Comparison of ENCODE assay signal across 14 cellular contexts in the genomic region with DNA sequence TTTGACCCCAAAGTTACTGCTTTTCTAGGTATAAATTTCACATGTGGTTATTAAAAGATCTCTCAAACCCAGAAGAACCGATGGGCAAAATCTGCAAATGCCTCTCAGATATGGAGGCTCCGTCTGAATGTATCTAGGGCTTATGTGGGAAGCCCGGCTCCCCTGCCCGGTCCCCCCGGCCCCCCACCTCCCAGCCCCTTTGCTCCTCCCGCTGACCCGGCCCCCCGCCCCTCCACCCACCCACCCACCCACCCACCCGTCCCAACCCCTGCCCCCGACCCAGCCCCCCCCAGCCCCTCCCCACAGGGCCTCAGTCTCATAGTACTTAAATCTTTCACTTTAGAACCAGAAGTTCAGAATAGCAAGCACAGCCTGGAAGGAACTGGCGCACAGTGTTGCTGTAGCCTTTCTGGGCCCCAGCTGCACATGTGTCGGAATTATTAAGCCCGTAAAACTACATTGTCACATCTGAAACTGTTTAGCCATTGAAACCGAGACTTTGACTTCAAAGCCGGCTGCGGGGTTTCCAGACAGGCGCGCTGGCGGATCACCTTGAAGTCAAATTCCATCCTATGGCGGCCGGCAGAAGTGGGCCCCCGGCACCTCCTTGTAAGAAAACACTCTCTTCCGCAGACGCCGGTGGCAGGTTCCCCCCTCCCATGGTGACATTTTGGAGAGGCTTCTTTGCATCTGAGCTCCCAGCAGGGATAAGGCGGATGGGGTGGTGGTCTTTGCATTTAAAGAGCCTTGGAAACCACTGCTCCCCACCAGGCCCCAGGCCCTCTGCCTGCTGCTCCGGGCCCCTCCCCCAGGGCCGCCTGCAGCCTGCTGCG. TPM values are rescaled to one million over a fixed set of nuclear protein-coding genes. Genes with fewer than 3 reads are reported as not detected.
DNase-seq lines count a peak whose midpoint lies in the region; ATAC-seq and TF ChIP-seq lines count a peak whose summit lies in the region.
"Had no signal": no experiment of that assay in that cellular context is flagged by ENCODE, and none has a peak within 500 bp of the region (broad histone marks: within the 10 kb centered on the region; RNA-seq: fewer than 3 reads in every experiment).

No MANE protein-coding gene starts in this region.

- no peak overlapping the region for H4K8ac ChIP-seq in H9 (replicated peaks; ENCODE audit: insufficient read length, low read depth, low read length)

- DNase-seq in BJ (ENCODE audit: low read depth), result peak; percentile 10
- DNase-seq in H9, result peak; percentile 72
- DNase-seq in adipocyte (ENCODE audit: low read depth), result peak; percentile 40
- DNase-seq in lower lobe of right lung, result peak; percentile 45
- DNase-seq in SKM-1 (lab: John Stamatoyannopoulos, UW; ENCODE audit: unreplicated experiment), result no peak
- no peak for DNase-seq in activated T-helper 2 cell treated with anti-CD3 and anti-CD28 coated beads, Interferon-gamma antibody, Interleukin-2, Interleukin-4, amounts not matched to agents 10 μg/mL and 5 μg/mL and 100 μg/mL, durations not matched to agents 14 hours and 24 hours and 36 hours (ENCODE audit: low spot score)
- DNase-seq in NCI-H2081 (lab: John Stamatoyannopoulos, UW), result no peak
- no peak for DNase-seq in PC-3
- DNase-seq: activated CD8-positive, alpha-beta memory T cell treated with anti-CD3 and anti-CD28 coated beads, Interleukin-2, amount 10 ng/mL, durations not matched to agents 7 days and 5 days; activated naive CD4-positive, alpha-beta T cell treated with anti-CD3 and anti-CD28 coated beads for 36 hours; esophagus squamous epithelium had no signal

- H3K36me3 ChIP-seq in BJ (ENCODE audit: control insufficient read depth, insufficient read depth, low read length) (no peaks in the 10 kb centered on the region), adipocyte (ENCODE audit: control insufficient read depth, insufficient read depth, low read length, severe bottlenecking) (no peaks in the 10 kb centered on the region), lower lobe of right lung (no peaks in the 10 kb centered on the region), PC-3 (ENCODE audit: low read depth, low read length) (no peaks in the 10 kb centered on the region)
- H3K36me3 ChIP-seq: esophagus squamous epithelium had no signal

- no peak overlapping the region for H3K4ac ChIP-seq in H9 (ENCODE audit: low read depth, low read length)

- intact Hi-C loops in lower lobe of right lung (cut with DNase I), result no loop called here
- intact Hi-C loops in activated T-helper 2 cell treated with anti-CD3 and anti-CD28 coated beads, Interferon-gamma antibody, Interleukin-2, Interleukin-4, amounts not matched to agents 10 μg/mL and 5 μg/mL and 100 μg/mL, durations not matched to agents 14 hours and 24 hours and 36 hours (cut with micrococcal nuclease), result no loop called here
- intact Hi-C loops in PC-3 (cut with micrococcal nuclease), result no loop called here

- H2BK15ac ChIP-seq in H9 (ENCODE audit: low read depth, low read length), result no peak overlapping the region

- no peak overlapping the region for H2BK20ac ChIP-seq in H9 (ENCODE audit: low read depth, low read length, poor library complexity, severe bottlenecking)

- H3K79me2 ChIP-seq in H9 (ENCODE audit: insufficient read depth, low read length), result no peaks in the 10 kb centered on the region
- no peaks in the 10 kb centered on the region for H3K79me2 ChIP-seq in PC-3 (ENCODE audit: low read length)

- no peak overlapping the region for H3K56ac ChIP-seq in H9 (ENCODE audit: insufficient read length, low read depth, low read length)

- H3T11ph ChIP-seq in H9 (ENCODE audit: low read length), result no peak overlapping the region

- H3K27ac Mint-ChIP-seq in H9, result peak overlapping the region in 1 of 3 experiments; percentile 67; a peak in 1 of 7 replicates
- no peak overlapping the region for H3K27ac Mint-ChIP-seq in activated T-helper 2 cell treated with anti-CD3 and anti-CD28 coated beads, Interferon-gamma antibody, Interleukin-2, Interleukin-4, amounts not matched to agents 10 μg/mL and 5 μg/mL and 100 μg/mL, durations not matched to agents 14 hours and 24 hours and 36 hours
- H3K27ac Mint-ChIP-seq: activated CD8-positive, alpha-beta memory T cell treated with anti-CD3 and anti-CD28 coated beads, Interleukin-2, amount 10 ng/mL, durations not matched to agents 7 days and 5 days; activated naive CD4-positive, alpha-beta T cell treated with anti-CD3 and anti-CD28 coated beads for 36 hours had no signal

- no peak overlapping the region for H4K5ac ChIP-seq in H9 (ENCODE audit: insufficient read length, low read depth, low read length)

- H3K9me3 Mint-ChIP-seq in H9, result no peaks in the 10 kb centered on the region; a peak in 1 of 5 replicates
- no peaks in the 10 kb centered on the region for H3K9me3 Mint-ChIP-seq in activated T-helper 2 cell treated with anti-CD3 and anti-CD28 coated beads, Interferon-gamma antibody, Interleukin-2, Interleukin-4, amounts not matched to agents 10 μg/mL and 5 μg/mL and 100 μg/mL, durations not matched to agents 14 hours and 24 hours and 36 hours
- H3K9me3 Mint-ChIP-seq: activated naive CD4-positive, alpha-beta T cell treated with anti-CD3 and anti-CD28 coated beads for 36 hours; brain had no signal

- CTCF ChIA-PET in BJ (lab: Yijun Ruan, JAX) (interaction anchor here (1.0 to 4.7 kb wide), 2 partner anchors 13 to 119 kb away, joined by 3 to 34 read pairs; partner anchors contain the start of gene NKD2), PC-3 (lab: Charles Lee) (no interaction called here)

- TF ChIP-seq CTCF in BJ (IDR thresholded peaks at IDR 0.05; ENCODE audit: insufficient read depth, low read depth, low read length) (no peak), H9 (conservative IDR thresholded peaks at IDR 0.05) (no peak), lower lobe of right lung (IDR thresholded peaks at IDR 0.05) (no peak), PC-3 (conservative IDR thresholded peaks at IDR 0.05; ENCODE audit: low read depth, low read length) (no peak)

- no peaks in the 10 kb centered on the region for H3K9me2 ChIP-seq in PC-3 (replicated peaks; ENCODE audit: low read length)

- H2BK12ac ChIP-seq in H9 (ENCODE audit: insufficient read length, low read depth, low read length), result no peak overlapping the region

- H4K91ac ChIP-seq in H9 (ENCODE audit: insufficient read length, low read depth, low read length), result no peak overlapping the region

- H3K79me1 ChIP-seq in H9 (ENCODE audit: insufficient read depth, low read depth, low read length, poor library complexity, severe bottlenecking), result no peaks in the 10 kb centered on the region

- WGBS in H9 (ENCODE audit: extremely low coverage, insufficient read length, low lambda C conversion rate), result no CpG with 5 or more reads among the region's 29 CpGs

- H3K27ac ChIP-seq in H9 (ENCODE audit: insufficient read length, low read depth, low read length) (no peak overlapping the region), lower lobe of right lung (no peak overlapping the region), PC-3 (ENCODE audit: low read length) (no peak overlapping the region)
- H3K27ac ChIP-seq: esophagus squamous epithelium had no signal

- no peak overlapping the region for H3K4me2 ChIP-seq in H9 (ENCODE audit: insufficient read depth, insufficient read length, low read length)
- no peak overlapping the region for H3K4me2 ChIP-seq in PC-3 (ENCODE audit: low read length)

- POLR2A ChIA-PET in BJ (lab: Charles Lee) (no interaction called here), PC-3 (lab: Charles Lee; ENCODE audit: unreplicated experiment) (no interaction called here)

- no peak overlapping the region for H3K18ac ChIP-seq in H9 (ENCODE audit: insufficient read length, low read depth, low read length)

- no peaks in the 10 kb centered on the region for H3F3A ChIP-seq in PC-3 (ENCODE audit: low read length, unreplicated experiment)

- no TSS peak for BruUV-seq in PC-3 (replicated peaks; lab: Mats Ljungman, UMichigan)

- H3K4me1 ChIP-seq in H9 (ENCODE audit: insufficient read depth, low read length) (no peaks in the 10 kb centered on the region; the same call in 1 of the 2 replicates), adipocyte (ENCODE audit: control insufficient read depth, insufficient read depth, low read length) (no peaks in the 10 kb centered on the region), lower lobe of right lung (no peaks in the 10 kb centered on the region), PC-3 (ENCODE audit: insufficient read depth, low read length) (no peaks in the 10 kb centered on the region)

- no peaks in the 10 kb centered on the region for H3K23me2 ChIP-seq in H9 (ENCODE audit: insufficient read length, low read depth, low read length, poor library complexity, severe bottlenecking)

- H3K27me3 Mint-ChIP-seq in H9 (ENCODE audit: low read depth), result no peaks in the 10 kb centered on the region
- H3K27me3 Mint-ChIP-seq in activated T-helper 2 cell treated with anti-CD3 and anti-CD28 coated beads, Interferon-gamma antibody, Interleukin-2, Interleukin-4, amounts not matched to agents 10 μg/mL and 5 μg/mL and 100 μg/mL, durations not matched to agents 14 hours and 24 hours and 36 hours (ENCODE audit: low read depth), result no peaks in the 10 kb centered on the region
- H3K27me3 Mint-ChIP-seq: activated CD8-positive, alpha-beta memory T cell treated with anti-CD3 and anti-CD28 coated beads, Interleukin-2, amount 10 ng/mL, durations not matched to agents 7 days and 5 days had no signal

- H2BK5ac ChIP-seq in H9 (ENCODE audit: insufficient read length, low read length), result no peak overlapping the region

- no peak overlapping the region; a peak in 1 of 5 replicates for H3K4me3 Mint-ChIP-seq in H9
- no peak overlapping the region for H3K4me3 Mint-ChIP-seq in activated T-helper 2 cell treated with anti-CD3 and anti-CD28 coated beads, Interferon-gamma antibody, Interleukin-2, Interleukin-4, amounts not matched to agents 10 μg/mL and 5 μg/mL and 100 μg/mL, durations not matched to agents 14 hours and 24 hours and 36 hours (ENCODE audit: low read depth)
- H3K4me3 Mint-ChIP-seq: activated CD8-positive, alpha-beta memory T cell treated with anti-CD3 and anti-CD28 coated beads, Interleukin-2, amount 10 ng/mL, durations not matched to agents 7 days and 5 days; activated naive CD4-positive, alpha-beta T cell treated with anti-CD3 and anti-CD28 coated beads for 36 hours had no signal

- H3K9ac ChIP-seq in H9 (ENCODE audit: extremely low read depth, insufficient read length, low read length) (no peak overlapping the region), adipocyte (ENCODE audit: low read length) (no peak overlapping the region), PC-3 (ENCODE audit: low read length) (no peak overlapping the region)

- H3K4me1 Mint-ChIP-seq in H9, result peaks cover 14 to 17% of the 10 kb centered on the region in 2 experiments
- H3K4me1 Mint-ChIP-seq in activated T-helper 2 cell treated with anti-CD3 and anti-CD28 coated beads, Interferon-gamma antibody, Interleukin-2, Interleukin-4, amounts not matched to agents 10 μg/mL and 5 μg/mL and 100 μg/mL, durations not matched to agents 14 hours and 24 hours and 36 hours (ENCODE audit: low read depth), result no peaks in the 10 kb centered on the region
- H3K4me1 Mint-ChIP-seq: activated CD8-positive, alpha-beta memory T cell treated with anti-CD3 and anti-CD28 coated beads, Interleukin-2, amount 10 ng/mL, durations not matched to agents 7 days and 5 days had no signal

- H2BK120ac ChIP-seq in H9 (ENCODE audit: low read depth, low read length, poor library complexity, severe bottlenecking), result no peak overlapping the region

- H4K20me1 ChIP-seq in H9 (ENCODE audit: control insufficient read depth, insufficient read depth, insufficient read length) (no peaks in the 10 kb centered on the region), PC-3 (ENCODE audit: low read length) (no peaks in the 10 kb centered on the region)

- no peaks in the 10 kb centered on the region for H3K9me3 ChIP-seq in H9 (ENCODE audit: control insufficient read depth, low read depth, low read length)
- H3K9me3 ChIP-seq in adipocyte (ENCODE audit: control insufficient read depth, low read length), result no peaks in the 10 kb centered on the region
- H3K9me3 ChIP-seq in lower lobe of right lung, result no peaks in the 10 kb centered on the region
- H3K9me3 ChIP-seq in PC-3 (ENCODE audit: low read length), result no peaks in the 10 kb centered on the region
- H3K9me3 ChIP-seq: esophagus squamous epithelium had no signal

- H3K4me3 ChIP-seq in BJ (ENCODE audit: low read depth, low read length) (no peak overlapping the region), adipocyte (ENCODE audit: low read length) (no peak overlapping the region), lower lobe of right lung (no peak overlapping the region), PC-3 (ENCODE audit: low read length) (no peak overlapping the region)
- H3K4me3 ChIP-seq: esophagus squamous epithelium had no signal

- H2AK5ac ChIP-seq in H9 (ENCODE audit: insufficient read length, low read length), result no peak overlapping the region

- H2AFZ ChIP-seq in H9 (ENCODE audit: low read length) (no peak overlapping the region), PC-3 (ENCODE audit: low read length) (no peak overlapping the region)

- H3K14ac ChIP-seq in H9 (ENCODE audit: insufficient read depth, low read length), result no peak overlapping the region

- ATAC-seq in lower lobe of right lung (no peak), PC-3 (no peak)
- ATAC-seq: activated CD8-positive, alpha-beta memory T cell treated with anti-CD3 and anti-CD28 coated beads, Interleukin-2, amount 10 ng/mL, durations not matched to agents 7 days and 5 days; left lobe of liver had no signal

- no peaks in the 10 kb centered on the region for H3K36me3 Mint-ChIP-seq in H9 (ENCODE audit: insufficient read depth in 1 of 3, low read depth in 3 of 3)
- no peaks in the 10 kb centered on the region for H3K36me3 Mint-ChIP-seq in activated T-helper 2 cell treated with anti-CD3 and anti-CD28 coated beads, Interferon-gamma antibody, Interleukin-2, Interleukin-4, amounts not matched to agents 10 μg/mL and 5 μg/mL and 100 μg/mL, durations not matched to agents 14 hours and 24 hours and 36 hours (ENCODE audit: low read depth)
- H3K36me3 Mint-ChIP-seq: activated CD8-positive, alpha-beta memory T cell treated with anti-CD3 and anti-CD28 coated beads, Interleukin-2, amount 10 ng/mL, durations not matched to agents 7 days and 5 days had no signal

- peaks cover 17% of the 10 kb centered on the region for H3K27me3 ChIP-seq in BJ (ENCODE audit: control insufficient read depth, insufficient read depth, low read length)
- no peaks in the 10 kb centered on the region for H3K27me3 ChIP-seq in H9 (ENCODE audit: insufficient read depth, low read length)
- H3K27me3 ChIP-seq in adipocyte (replicated peaks; ENCODE audit: control insufficient read depth, insufficient read depth, low read length), result peaks cover 4% of the 10 kb centered on the region
- H3K27me3 ChIP-seq in lower lobe of right lung (ENCODE audit: low read depth), result no peaks in the 10 kb centered on the region
- H3K27me3 ChIP-seq in PC-3 (ENCODE audit: low read length), result no peaks in the 10 kb centered on the region

- no peak overlapping the region for H3K23ac ChIP-seq in H9 (ENCODE audit: insufficient read length, low read depth, low read length)

RNA-seq across cellular contexts. Expression of gene NKD2, which starts 12.8 kb away (rescaled TPM):
- not detected in 2 replicates for polyA plus RNA-seq in BJ (2011; rRNA removed)
- polyA minus RNA-seq in BJ (2011; rRNA and poly(A)+ RNA removed), result not detected in 2 replicates
- 7.3 and 7.7 TPM in 2 replicates for total RNA-seq in H9 (2021)
- 24.1 TPM for total RNA-seq in lower lobe of right lung
- 14.4 TPM in 2 replicates for total RNA-seq in activated T-helper 2 cell treated with anti-CD3 and anti-CD28 coated beads, Interferon-gamma antibody, Interleukin-2, Interleukin-4, amounts not matched to agents 10 μg/mL and 5 μg/mL and 100 μg/mL, durations not matched to agents 14 hours and 24 hours and 36 hours
- total RNA-seq in PC-3 (2014; rRNA removed), result 1.6 and 6.7 TPM in 2 replicates
- total RNA-seq: myocyte had no signal

Comparison
In these comparisons a context has a peak if more than half of its experiments do, and no peak if none do; other contexts are left out.
1. DNase-seq: peak in BJ (single experiment), H9 (single experiment), adipocyte (single experiment) and lower lobe of right lung (single experiment); none in SKM-1 (single experiment), activated T-helper 2 cell treated with anti-CD3 and anti-CD28 coated beads, Interferon-gamma antibody, Interleukin-2, Interleukin-4, amounts not matched to agents 10 μg/mL and 5 μg/mL and 100 μg/mL, durations not matched to agents 14 hours and 24 hours and 36 hours (single experiment), NCI-H2081 (0 of 2) and PC-3 (single experiment).